Comparison of ENCODE assay signal across 1 cellular context in the genomic region with DNA sequence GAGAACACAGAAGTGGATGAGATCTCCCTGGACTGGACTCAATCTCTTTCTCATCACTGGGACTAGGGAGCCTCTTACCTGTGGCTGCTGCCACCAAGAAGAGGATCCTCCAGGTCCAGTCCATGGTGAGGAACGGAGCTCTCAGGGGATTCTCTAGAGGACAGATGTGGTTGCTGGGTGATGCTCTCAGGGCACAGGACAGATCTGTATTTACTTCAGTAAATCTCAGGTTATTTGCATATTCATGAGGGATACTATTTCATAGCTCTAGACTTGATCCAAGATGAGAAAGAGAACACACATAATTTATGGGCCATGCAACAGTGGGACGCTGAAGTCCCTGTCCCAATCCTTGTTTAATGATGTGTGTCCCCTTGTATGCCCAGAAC.
TF ChIP-seq lines count a peak whose summit lies in the region.

No MANE protein-coding gene starts in this region.

TF ChIP-seq in SK-N-SH treated with all-trans-retinoic acid at 6 μM for 48 hours, 23 proteins besides CTCF, POLR2A, EP300 and RAD21 (continued from another document):
- TF ChIP-seq, protein P1, sequence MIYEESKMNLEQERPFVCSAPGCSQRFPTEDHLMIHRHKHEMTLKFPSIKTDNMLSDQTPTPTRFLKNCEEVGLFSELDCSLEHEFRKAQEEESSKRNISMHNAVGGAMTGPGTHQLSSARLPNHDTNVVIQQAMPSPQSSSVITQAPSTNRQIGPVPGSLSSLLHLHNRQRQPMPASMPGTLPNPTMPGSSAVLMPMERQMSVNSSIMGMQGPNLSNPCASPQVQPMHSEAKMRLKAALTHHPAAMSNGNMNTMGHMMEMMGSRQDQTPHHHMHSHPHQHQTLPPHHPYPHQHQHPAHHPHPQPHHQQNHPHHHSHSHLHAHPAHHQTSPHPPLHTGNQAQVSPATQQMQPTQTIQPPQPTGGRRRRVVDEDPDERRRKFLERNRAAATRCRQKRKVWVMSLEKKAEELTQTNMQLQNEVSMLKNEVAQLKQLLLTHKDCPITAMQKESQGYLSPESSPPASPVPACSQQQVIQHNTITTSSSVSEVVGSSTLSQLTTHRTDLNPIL (CRISPR knock-in tag; IDR thresholded peaks at IDR 0.05; ENCODE audit: low read depth), result no peak
- TF ChIP-seq CSDC2 (CRISPR knock-in tag; IDR thresholded peaks at IDR 0.05) (no peak), ZFP3 (CRISPR knock-in tag; IDR thresholded peaks at IDR 0.05) (no peak), TCF4 (CRISPR knock-in tag; IDR thresholded peaks at IDR 0.05; ENCODE audit: borderline replicate concordance) (no peak)
- TF ChIP-seq, protein P2, sequence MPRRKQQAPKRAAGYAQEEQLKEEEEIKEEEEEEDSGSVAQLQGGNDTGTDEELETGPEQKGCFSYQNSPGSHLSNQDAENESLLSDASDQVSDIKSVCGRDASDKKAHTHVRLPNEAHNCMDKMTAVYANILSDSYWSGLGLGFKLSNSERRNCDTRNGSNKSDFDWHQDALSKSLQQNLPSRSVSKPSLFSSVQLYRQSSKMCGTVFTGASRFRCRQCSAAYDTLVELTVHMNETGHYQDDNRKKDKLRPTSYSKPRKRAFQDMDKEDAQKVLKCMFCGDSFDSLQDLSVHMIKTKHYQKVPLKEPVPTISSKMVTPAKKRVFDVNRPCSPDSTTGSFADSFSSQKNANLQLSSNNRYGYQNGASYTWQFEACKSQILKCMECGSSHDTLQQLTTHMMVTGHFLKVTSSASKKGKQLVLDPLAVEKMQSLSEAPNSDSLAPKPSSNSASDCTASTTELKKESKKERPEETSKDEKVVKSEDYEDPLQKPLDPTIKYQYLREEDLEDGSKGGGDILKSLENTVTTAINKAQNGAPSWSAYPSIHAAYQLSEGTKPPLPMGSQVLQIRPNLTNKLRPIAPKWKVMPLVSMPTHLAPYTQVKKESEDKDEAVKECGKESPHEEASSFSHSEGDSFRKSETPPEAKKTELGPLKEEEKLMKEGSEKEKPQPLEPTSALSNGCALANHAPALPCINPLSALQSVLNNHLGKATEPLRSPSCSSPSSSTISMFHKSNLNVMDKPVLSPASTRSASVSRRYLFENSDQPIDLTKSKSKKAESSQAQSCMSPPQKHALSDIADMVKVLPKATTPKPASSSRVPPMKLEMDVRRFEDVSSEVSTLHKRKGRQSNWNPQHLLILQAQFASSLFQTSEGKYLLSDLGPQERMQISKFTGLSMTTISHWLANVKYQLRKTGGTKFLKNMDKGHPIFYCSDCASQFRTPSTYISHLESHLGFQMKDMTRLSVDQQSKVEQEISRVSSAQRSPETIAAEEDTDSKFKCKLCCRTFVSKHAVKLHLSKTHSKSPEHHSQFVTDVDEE (CRISPR knock-in tag; IDR thresholded peaks at IDR 0.05), result no peak
